ENCODE assay signal across 7 cellular contexts in genomic region chr4:184534511-184535391, GRCh38.
DNase-seq lines count a peak whose midpoint lies in the region; ATAC-seq, FAIRE-seq and TF ChIP-seq lines count a peak whose summit lies in the region.

No MANE protein-coding gene starts in this region.

- H3K9ac ChIP-seq in OCI-LY3 (ENCODE audit: low read length) (peak overlapping the region; percentile 10; the same call in 1 of the 2 replicates), endothelial cell of umbilical vein (replicated peaks; ENCODE audit: extremely low read depth, insufficient read depth, low read length) (peak overlapping the region; percentile 52)

- no peaks in the 10 kb centered on the region for H3K9me3 Mint-ChIP-seq in Caco-2 (ENCODE audit: unreplicated experiment)

- H3K9me3 ChIP-seq in OCI-LY3 (ENCODE audit: insufficient read depth, low read length), result no peaks in the 10 kb centered on the region
- H3K9me3 ChIP-seq in endothelial cell of umbilical vein (replicated peaks; ENCODE audit: control insufficient read depth, insufficient read depth, low read length), result no peaks in the 10 kb centered on the region
- H3K9me3 ChIP-seq in gastrocnemius medialis, result no peaks in the 10 kb centered on the region
- H3K9me3 ChIP-seq in Caco-2, result no peaks in the 10 kb centered on the region; the same call in 1 of the 2 replicates

- H3K79me2 ChIP-seq in OCI-LY3 (ENCODE audit: low read length) (peaks cover 6% of the 10 kb centered on the region; the same call in 1 of the 2 replicates), endothelial cell of umbilical vein (ENCODE audit: control insufficient read depth, insufficient read depth, low read length) (no peaks in the 10 kb centered on the region)

- no peak overlapping the region for H3K4me3 Mint-ChIP-seq in Caco-2 (ENCODE audit: unreplicated experiment)

- H3K36me3 Mint-ChIP-seq in Caco-2 (ENCODE audit: insufficient read depth, unreplicated experiment), result peaks cover 10% of the 10 kb centered on the region

- H3K27ac ChIP-seq in OCI-LY3 (ENCODE audit: low read length), result no peak overlapping the region; the same call in none of the 2 replicates
- H3K27ac ChIP-seq in endothelial cell of umbilical vein (ENCODE audit: insufficient read depth, low read depth, low read length), result peak overlapping the region; percentile 67
- peak overlapping the region; percentile 16 to 97 (median 63) for H3K27ac ChIP-seq in gastrocnemius medialis

- in situ Hi-C loops in gastrocnemius medialis (cut with MboI; ENCODE audit: low sequenced_read_pairs in 4 of 4), result loop anchor here (5.0 to 10.0 kb wide), 7 partner anchors 47 to 272 kb away; partner anchors contain the start of gene IRF2 (in 1 of the 4)

- BruUV-seq in endothelial cell of umbilical vein (replicated peaks; lab: Mats Ljungman, UMichigan) (no TSS peak), Caco-2 (replicated peaks; lab: Mats Ljungman, UMichigan) (no TSS peak)

- no peak for TF ChIP-seq POLR2A in endothelial cell of umbilical vein (IDR thresholded peaks at IDR 0.05; ENCODE audit: low read depth, low read length)
- TF ChIP-seq POLR2A in gastrocnemius medialis (IDR thresholded peaks at IDR 0.05), result no peak

- TF ChIP-seq CTCF in OCI-LY3 (IDR thresholded peaks at IDR 0.05; ENCODE audit: low read depth, low read length) (no peak), endothelial cell of umbilical vein (IDR thresholded peaks at IDR 0.05; ENCODE audit: extremely low read depth in 1 of 2, insufficient read depth in 1 of 2, low read depth in 1 of 2, low read length in 2 of 2) (no peak), gastrocnemius medialis (IDR thresholded peaks at IDR 0.05 in 4 of 5, conservative IDR thresholded peaks at IDR 0.05 in 1 of 5) (no peak), Caco-2 (IDR thresholded peaks at IDR 0.05; ENCODE audit: insufficient read depth in 1 of 2, low read depth in 1 of 2, low read length in 1 of 2, severe bottlenecking in 1 of 2, unreplicated experiment in 1 of 2) (no peak)

- H3K36me3 ChIP-seq in OCI-LY3 (replicated peaks; ENCODE audit: low read depth, low read length) (no peaks in the 10 kb centered on the region), endothelial cell of umbilical vein (ENCODE audit: control insufficient read depth in 2 of 2, extremely low read depth in 1 of 2, insufficient read depth in 2 of 2, low read length in 2 of 2) (no peaks in the 10 kb centered on the region), gastrocnemius medialis (no peaks in the 10 kb centered on the region), Caco-2 (ENCODE audit: control insufficient read depth, insufficient read depth, low read length) (no peaks in the 10 kb centered on the region)

- H3K4me3 ChIP-seq in OCI-LY3 (ENCODE audit: low read length) (no peak overlapping the region), endothelial cell of umbilical vein (replicated peaks in 1 of 3; ENCODE audit: insufficient read depth in 1 of 3, low read depth in 1 of 3, low read length in 3 of 3) (no peak overlapping the region), gastrocnemius medialis (no peak overlapping the region), Caco-2 (ENCODE audit: low read depth, low read length) (no peak overlapping the region)

- intact Hi-C loops in endothelial cell of umbilical vein (cut with micrococcal nuclease), result loop anchor here (5.0 kb wide), 2 partner anchors 692 to 1032 kb away; no protein-coding TSS in a partner anchor
- intact Hi-C loops in gastrocnemius medialis (cut with DNase I; ENCODE audit: low total_unique reads), result loop anchor here (5.0 kb wide), 1 partner anchor 147 kb away; no protein-coding TSS in a partner anchor
- intact Hi-C loops in Caco-2 (cut with micrococcal nuclease; ENCODE audit: unreplicated experiment), result loop anchor here (5.0 kb wide), 1 partner anchor 113 kb away; the partner anchor contains the start of genes CASP3 and PRIMPOL

- dilution Hi-C loops in endothelial cell of umbilical vein (cut with MboI; ENCODE audit: extremely low pct_ligation_motif_present, low sequenced_read_pairs), result no loop called here

- H3K4me1 ChIP-seq in OCI-LY3 (ENCODE audit: low read length) (peaks cover 19% of the 10 kb centered on the region), endothelial cell of umbilical vein (ENCODE audit: control insufficient read depth, extremely low read depth, insufficient read depth, low read length) (peaks cover 28% of the 10 kb centered on the region), gastrocnemius medialis (peaks cover 0 to 19% of the 10 kb centered on the region in 2 donors), Caco-2 (peaks cover 16% of the 10 kb centered on the region)

- peaks cover 23% of the 10 kb centered on the region for H3K4me1 Mint-ChIP-seq in Caco-2 (ENCODE audit: low read depth, unreplicated experiment)

- peak; percentile 71 for DNase-seq in endothelial cell of umbilical vein (ENCODE audit: low read depth, low spot score)
- no peak for DNase-seq in gastrocnemius medialis
- DNase-seq in Caco-2, result no peak
- DNase-seq in NCI-H1105 (lab: John Stamatoyannopoulos, UW), result no peak

- no peaks in the 10 kb centered on the region for H3K27me3 Mint-ChIP-seq in Caco-2 (ENCODE audit: insufficient read depth, unreplicated experiment)

- no peaks in the 10 kb centered on the region for H3K9me1 ChIP-seq in endothelial cell of umbilical vein (replicated peaks; ENCODE audit: control insufficient read depth, extremely low read depth, insufficient read depth, low read length)

- H2AFZ ChIP-seq in OCI-LY3 (ENCODE audit: low read depth, low read length), result no peak overlapping the region
- peak overlapping the region; percentile 78 for H2AFZ ChIP-seq in endothelial cell of umbilical vein (ENCODE audit: low read depth, low read length)

- H4K20me1 ChIP-seq in OCI-LY3 (ENCODE audit: insufficient read depth, low read length) (no peaks in the 10 kb centered on the region), endothelial cell of umbilical vein (replicated peaks; ENCODE audit: control insufficient read depth, extremely low read depth, insufficient read depth, low read length) (no peaks in the 10 kb centered on the region)

- peak; percentile 44 for FAIRE-seq in endothelial cell of umbilical vein (lab: Jason Lieb, UNC)

- H3K4me2 ChIP-seq in OCI-LY3 (ENCODE audit: low read length) (peak overlapping the region; percentile 40), endothelial cell of umbilical vein (ENCODE audit: insufficient read depth, low read length) (peak overlapping the region; percentile 93)

- ATAC-seq in GM18517 (IDR thresholded peaks at IDR 0.05; ENCODE audit: unreplicated experiment) (peak; percentile 69), HG02763 (IDR thresholded peaks at IDR 0.05; ENCODE audit: unreplicated experiment) (peak; percentile 47), gastrocnemius medialis (no peak)

- no peaks in the 10 kb centered on the region for H3K27me3 ChIP-seq in OCI-LY3 (ENCODE audit: low read depth, low read length)
- no peaks in the 10 kb centered on the region for H3K27me3 ChIP-seq in endothelial cell of umbilical vein (ENCODE audit: control insufficient read depth in 2 of 2, insufficient read depth in 2 of 2, low read length in 2 of 2)
- no peaks in the 10 kb centered on the region for H3K27me3 ChIP-seq in gastrocnemius medialis
- H3K27me3 ChIP-seq in Caco-2 (replicated peaks; ENCODE audit: control insufficient read depth, insufficient read depth, low read length), result no peaks in the 10 kb centered on the region

- H3K27ac Mint-ChIP-seq in Caco-2 (ENCODE audit: unreplicated experiment), result no peak overlapping the region

- POLR2A ChIA-PET in endothelial cell of umbilical vein (lab: Charles Lee), result interaction anchor here (1.9 kb wide), 1 partner anchor 60 kb away, joined by 5 read pairs; the partner anchor contains the start of gene IRF2
- POLR2A ChIA-PET in Caco-2 (lab: Charles Lee), result no interaction called here

- CTCF ChIA-PET in endothelial cell of umbilical vein (lab: Charles Lee), result interaction anchor here (1.0 to 1.8 kb wide), 2 partner anchors 134 to 271 kb away, joined by 3 to 11 read pairs; no protein-coding TSS in a partner anchor
- CTCF ChIA-PET in Caco-2 (lab: Charles Lee), result no interaction called here

TF ChIP-seq in endothelial cell of umbilical vein, 7 proteins besides CTCF, POLR2A, EP300 and RAD21:
- TF ChIP-seq FOS (IDR thresholded peaks at IDR 0.05; ENCODE audit: borderline replicate concordance, insufficient read depth, low read length) (no peak), POLR2AphosphoS5 (IDR thresholded peaks at IDR 0.05; ENCODE audit: insufficient read depth, low read depth, low read length) (no peak), JUN (IDR thresholded peaks at IDR 0.05; ENCODE audit: borderline replicate concordance, insufficient read depth, insufficient read length, low read depth) (peak; percentile 39)
TF ChIP-seq in endothelial cell of umbilical vein: peak in this region for 1.

Comparison
In these comparisons a context has a peak if more than half of its experiments do, and no peak if none do; other contexts are left out.
1. ATAC-seq: peak in GM18517 (single experiment) and HG02763 (single experiment); none in gastrocnemius medialis (0 of 2).